Comparison of ENCODE assay signal across 1 cellular context in genomic region chr17:45135192-45135977, GRCh38.
TF ChIP-seq lines count a peak whose summit lies in the region.

Gene ACBD4 (plus strand): TSS chr17:45135687. CDS start chr17:45136145, 458 bp downstream.

TF ChIP-seq in HepG2, 621 proteins besides CTCF, POLR2A, EP300 and RAD21 (continued from another document and continues in another):
- TF ChIP-seq, protein P1, sequence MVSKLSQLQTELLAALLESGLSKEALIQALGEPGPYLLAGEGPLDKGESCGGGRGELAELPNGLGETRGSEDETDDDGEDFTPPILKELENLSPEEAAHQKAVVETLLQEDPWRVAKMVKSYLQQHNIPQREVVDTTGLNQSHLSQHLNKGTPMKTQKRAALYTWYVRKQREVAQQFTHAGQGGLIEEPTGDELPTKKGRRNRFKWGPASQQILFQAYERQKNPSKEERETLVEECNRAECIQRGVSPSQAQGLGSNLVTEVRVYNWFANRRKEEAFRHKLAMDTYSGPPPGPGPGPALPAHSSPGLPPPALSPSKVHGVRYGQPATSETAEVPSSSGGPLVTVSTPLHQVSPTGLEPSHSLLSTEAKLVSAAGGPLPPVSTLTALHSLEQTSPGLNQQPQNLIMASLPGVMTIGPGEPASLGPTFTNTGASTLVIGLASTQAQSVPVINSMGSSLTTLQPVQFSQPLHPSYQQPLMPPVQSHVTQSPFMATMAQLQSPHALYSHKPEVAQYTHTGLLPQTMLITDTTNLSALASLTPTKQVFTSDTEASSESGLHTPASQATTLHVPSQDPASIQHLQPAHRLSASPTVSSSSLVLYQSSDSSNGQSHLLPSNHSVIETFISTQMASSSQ (IDR thresholded peaks at IDR 0.05; ENCODE audit: low read depth): peak; percentile 37; the same call in 1 of the 2 replicates
- TF ChIP-seq, protein P1 (CRISPR knock-in tag; IDR thresholded peaks at IDR 0.05; ENCODE audit: borderline replicate concordance): peak; percentile 77
- peak; percentile 14; the same call in 1 of the 2 replicates for TF ChIP-seq BHLHE40 (IDR thresholded peaks at IDR 0.05; ENCODE audit: low read length)
- TF ChIP-seq, protein P2, sequence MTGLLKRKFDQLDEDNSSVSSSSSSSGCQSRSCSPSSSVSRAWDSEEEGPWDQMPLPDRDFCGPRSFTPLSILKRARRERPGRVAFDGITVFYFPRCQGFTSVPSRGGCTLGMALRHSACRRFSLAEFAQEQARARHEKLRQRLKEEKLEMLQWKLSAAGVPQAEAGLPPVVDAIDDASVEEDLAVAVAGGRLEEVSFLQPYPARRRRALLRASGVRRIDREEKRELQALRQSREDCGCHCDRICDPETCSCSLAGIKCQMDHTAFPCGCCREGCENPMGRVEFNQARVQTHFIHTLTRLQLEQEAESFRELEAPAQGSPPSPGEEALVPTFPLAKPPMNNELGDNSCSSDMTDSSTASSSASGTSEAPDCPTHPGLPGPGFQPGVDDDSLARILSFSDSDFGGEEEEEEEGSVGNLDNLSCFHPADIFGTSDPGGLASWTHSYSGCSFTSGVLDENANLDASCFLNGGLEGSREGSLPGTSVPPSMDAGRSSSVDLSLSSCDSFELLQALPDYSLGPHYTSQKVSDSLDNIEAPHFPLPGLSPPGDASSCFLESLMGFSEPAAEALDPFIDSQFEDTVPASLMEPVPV (CRISPR knock-in tag; IDR thresholded peaks at IDR 0.05): no peak; the same call in 1 of the 2 replicates
- no peak for TF ChIP-seq SYNCRIP (IDR thresholded peaks at IDR 0.05; ENCODE audit: insufficient read depth, low read depth, low read length)
- TF ChIP-seq ZNF572 (CRISPR knock-in tag; IDR thresholded peaks at IDR 0.05): peak; percentile 19; the same call in 1 of the 2 replicates
- no peak for TF ChIP-seq SETDB1 (CRISPR knock-in tag; IDR thresholded peaks at IDR 0.05; ENCODE audit: borderline replicate concordance)
- peak; percentile 93 for TF ChIP-seq ZFY (CRISPR knock-in tag; IDR thresholded peaks at IDR 0.05)
- TF ChIP-seq ZNF232 (CRISPR knock-in tag; IDR thresholded peaks at IDR 0.05; ENCODE audit: borderline replicate concordance): peak; percentile 75; the same call in 1 of the 2 replicates
- TF ChIP-seq NKX3-1 (CRISPR knock-in tag; IDR thresholded peaks at IDR 0.05): peak; percentile 79; the same call in 1 of the 2 replicates
- TF ChIP-seq, protein P3, sequence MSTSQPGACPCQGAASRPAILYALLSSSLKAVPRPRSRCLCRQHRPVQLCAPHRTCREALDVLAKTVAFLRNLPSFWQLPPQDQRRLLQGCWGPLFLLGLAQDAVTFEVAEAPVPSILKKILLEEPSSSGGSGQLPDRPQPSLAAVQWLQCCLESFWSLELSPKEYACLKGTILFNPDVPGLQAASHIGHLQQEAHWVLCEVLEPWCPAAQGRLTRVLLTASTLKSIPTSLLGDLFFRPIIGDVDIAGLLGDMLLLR (CRISPR knock-in tag; IDR thresholded peaks at IDR 0.05): no peak; the same call in none of the 2 replicates
- TF ChIP-seq, protein P4, sequence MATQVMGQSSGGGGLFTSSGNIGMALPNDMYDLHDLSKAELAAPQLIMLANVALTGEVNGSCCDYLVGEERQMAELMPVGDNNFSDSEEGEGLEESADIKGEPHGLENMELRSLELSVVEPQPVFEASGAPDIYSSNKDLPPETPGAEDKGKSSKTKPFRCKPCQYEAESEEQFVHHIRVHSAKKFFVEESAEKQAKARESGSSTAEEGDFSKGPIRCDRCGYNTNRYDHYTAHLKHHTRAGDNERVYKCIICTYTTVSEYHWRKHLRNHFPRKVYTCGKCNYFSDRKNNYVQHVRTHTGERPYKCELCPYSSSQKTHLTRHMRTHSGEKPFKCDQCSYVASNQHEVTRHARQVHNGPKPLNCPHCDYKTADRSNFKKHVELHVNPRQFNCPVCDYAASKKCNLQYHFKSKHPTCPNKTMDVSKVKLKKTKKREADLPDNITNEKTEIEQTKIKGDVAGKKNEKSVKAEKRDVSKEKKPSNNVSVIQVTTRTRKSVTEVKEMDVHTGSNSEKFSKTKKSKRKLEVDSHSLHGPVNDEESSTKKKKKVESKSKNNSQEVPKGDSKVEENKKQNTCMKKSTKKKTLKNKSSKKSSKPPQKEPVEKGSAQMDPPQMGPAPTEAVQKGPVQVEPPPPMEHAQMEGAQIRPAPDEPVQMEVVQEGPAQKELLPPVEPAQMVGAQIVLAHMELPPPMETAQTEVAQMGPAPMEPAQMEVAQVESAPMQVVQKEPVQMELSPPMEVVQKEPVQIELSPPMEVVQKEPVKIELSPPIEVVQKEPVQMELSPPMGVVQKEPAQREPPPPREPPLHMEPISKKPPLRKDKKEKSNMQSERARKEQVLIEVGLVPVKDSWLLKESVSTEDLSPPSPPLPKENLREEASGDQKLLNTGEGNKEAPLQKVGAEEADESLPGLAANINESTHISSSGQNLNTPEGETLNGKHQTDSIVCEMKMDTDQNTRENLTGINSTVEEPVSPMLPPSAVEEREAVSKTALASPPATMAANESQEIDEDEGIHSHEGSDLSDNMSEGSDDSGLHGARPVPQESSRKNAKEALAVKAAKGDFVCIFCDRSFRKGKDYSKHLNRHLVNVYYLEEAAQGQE (IDR thresholded peaks at IDR 0.05; ENCODE audit: borderline replicate concordance in 1 of 2, low read depth in 1 of 2, low read length in 2 of 2): no peak
- peak; percentile 84; the same call in 1 of the 2 replicates for TF ChIP-seq NR1H2 (CRISPR knock-in tag; IDR thresholded peaks at IDR 0.05; ENCODE audit: borderline replicate concordance, low read depth)
- no peak for TF ChIP-seq ZKSCAN5 (CRISPR knock-in tag; IDR thresholded peaks at IDR 0.05)
- TF ChIP-seq RNF2 (conservative IDR thresholded peaks at IDR 0.05; ENCODE audit: low read depth): peak; percentile 82
- peak; percentile 93 for TF ChIP-seq KAT8 (CRISPR knock-in tag; IDR thresholded peaks at IDR 0.05)
- no peak for TF ChIP-seq ZNF292 (CRISPR knock-in tag; IDR thresholded peaks at IDR 0.05; ENCODE audit: borderline replicate concordance, low read depth)
- peak; percentile 45; the same call in 1 of the 2 replicates for TF ChIP-seq FOXJ3 (CRISPR knock-in tag; IDR thresholded peaks at IDR 0.05; ENCODE audit: borderline replicate concordance)
- peak; percentile 34 for TF ChIP-seq HNRNPLL (IDR thresholded peaks at IDR 0.05; ENCODE audit: low read depth, low read length, poor library complexity, severe bottlenecking)
- no peak for TF ChIP-seq ZFP36 (IDR thresholded peaks at IDR 0.05; ENCODE audit: borderline replicate concordance, low read depth, low read length, partially characterized antibody)
- TF ChIP-seq SAFB2 (CRISPR knock-in tag; IDR thresholded peaks at IDR 0.05; ENCODE audit: borderline replicate concordance, low read depth): peak; percentile 79
- no peak for TF ChIP-seq IRF1 (CRISPR knock-in tag; IDR thresholded peaks at IDR 0.05; ENCODE audit: low read depth)
- peak; percentile 79 for TF ChIP-seq HDAC2 (CRISPR knock-in tag; IDR thresholded peaks at IDR 0.05)
- no peak for TF ChIP-seq ATF7 (IDR thresholded peaks at IDR 0.05)
- TF ChIP-seq ATF7 (CRISPR knock-in tag; IDR thresholded peaks at IDR 0.05): no peak
- peak; percentile 79 for TF ChIP-seq GABPB1 (CRISPR knock-in tag; IDR thresholded peaks at IDR 0.05)
- TF ChIP-seq ZNF329 (CRISPR knock-in tag; IDR thresholded peaks at IDR 0.05; ENCODE audit: low read depth): no peak
- TF ChIP-seq PAWR (CRISPR knock-in tag; IDR thresholded peaks at IDR 0.05; ENCODE audit: borderline replicate concordance): peak; percentile 60; the same call in 1 of the 2 replicates
- TF ChIP-seq ZNF660 (CRISPR knock-in tag; IDR thresholded peaks at IDR 0.05; ENCODE audit: borderline replicate concordance, low read depth): no peak
- peak; percentile 78 for TF ChIP-seq ZNF788 (CRISPR knock-in tag; IDR thresholded peaks at IDR 0.05; ENCODE audit: borderline replicate concordance)
- TF ChIP-seq SATB2 (CRISPR knock-in tag; IDR thresholded peaks at IDR 0.05): no peak
- TF ChIP-seq MXD4 (CRISPR knock-in tag; IDR thresholded peaks at IDR 0.05): peak; percentile 87
- 0 out of 2 replicates have a peak, but pooled peaks have one; percentile 68 for TF ChIP-seq ISX (CRISPR knock-in tag; conservative IDR thresholded peaks at IDR 0.05)
- peak; percentile 68; the same call in 1 of the 2 replicates for TF ChIP-seq ELF4 (CRISPR knock-in tag; IDR thresholded peaks at IDR 0.05; ENCODE audit: borderline replicate concordance)
- no peak for TF ChIP-seq REL (CRISPR knock-in tag; conservative IDR thresholded peaks at IDR 0.05)
- TF ChIP-seq ESRRA (CRISPR knock-in tag; IDR thresholded peaks at IDR 0.05; ENCODE audit: low read depth): 0 out of 2 replicates have a peak, but pooled peaks have one; percentile 21
- peak; percentile 96 for TF ChIP-seq ZFP82 (CRISPR knock-in tag; IDR thresholded peaks at IDR 0.05; ENCODE audit: borderline replicate concordance)
- TF ChIP-seq RFX3 (CRISPR knock-in tag; IDR thresholded peaks at IDR 0.05): no peak
- peak; percentile 80 for TF ChIP-seq ZNF274 (CRISPR knock-in tag; IDR thresholded peaks at IDR 0.05)
- TF ChIP-seq HIVEP1 (CRISPR knock-in tag; IDR thresholded peaks at IDR 0.05): peak; percentile 48
- peak; percentile 98 for TF ChIP-seq KAT7 (CRISPR knock-in tag; IDR thresholded peaks at IDR 0.05; ENCODE audit: borderline replicate concordance)
- peak; percentile 68; the same call in 1 of the 2 replicates for TF ChIP-seq SMARCC2 (IDR thresholded peaks at IDR 0.05)
- TF ChIP-seq SSRP1 (CRISPR knock-in tag; IDR thresholded peaks at IDR 0.05): peak; percentile 86; the same call in 1 of the 2 replicates
- no peak for TF ChIP-seq ZFP37 (CRISPR knock-in tag; IDR thresholded peaks at IDR 0.05; ENCODE audit: borderline replicate concordance)
- peak; percentile 99 for TF ChIP-seq XRCC5 (optimal IDR thresholded peaks at IDR 0.05; ENCODE audit: low read length)
- TF ChIP-seq, protein P5, sequence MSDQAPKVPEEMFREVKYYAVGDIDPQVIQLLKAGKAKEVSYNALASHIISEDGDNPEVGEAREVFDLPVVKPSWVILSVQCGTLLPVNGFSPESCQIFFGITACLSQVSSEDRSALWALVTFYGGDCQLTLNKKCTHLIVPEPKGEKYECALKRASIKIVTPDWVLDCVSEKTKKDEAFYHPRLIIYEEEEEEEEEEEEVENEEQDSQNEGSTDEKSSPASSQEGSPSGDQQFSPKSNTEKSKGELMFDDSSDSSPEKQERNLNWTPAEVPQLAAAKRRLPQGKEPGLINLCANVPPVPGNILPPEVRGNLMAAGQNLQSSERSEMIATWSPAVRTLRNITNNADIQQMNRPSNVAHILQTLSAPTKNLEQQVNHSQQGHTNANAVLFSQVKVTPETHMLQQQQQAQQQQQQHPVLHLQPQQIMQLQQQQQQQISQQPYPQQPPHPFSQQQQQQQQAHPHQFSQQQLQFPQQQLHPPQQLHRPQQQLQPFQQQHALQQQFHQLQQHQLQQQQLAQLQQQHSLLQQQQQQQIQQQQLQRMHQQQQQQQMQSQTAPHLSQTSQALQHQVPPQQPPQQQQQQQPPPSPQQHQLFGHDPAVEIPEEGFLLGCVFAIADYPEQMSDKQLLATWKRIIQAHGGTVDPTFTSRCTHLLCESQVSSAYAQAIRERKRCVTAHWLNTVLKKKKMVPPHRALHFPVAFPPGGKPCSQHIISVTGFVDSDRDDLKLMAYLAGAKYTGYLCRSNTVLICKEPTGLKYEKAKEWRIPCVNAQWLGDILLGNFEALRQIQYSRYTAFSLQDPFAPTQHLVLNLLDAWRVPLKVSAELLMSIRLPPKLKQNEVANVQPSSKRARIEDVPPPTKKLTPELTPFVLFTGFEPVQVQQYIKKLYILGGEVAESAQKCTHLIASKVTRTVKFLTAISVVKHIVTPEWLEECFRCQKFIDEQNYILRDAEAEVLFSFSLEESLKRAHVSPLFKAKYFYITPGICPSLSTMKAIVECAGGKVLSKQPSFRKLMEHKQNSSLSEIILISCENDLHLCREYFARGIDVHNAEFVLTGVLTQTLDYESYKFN (CRISPR knock-in tag; conservative IDR thresholded peaks at IDR 0.05): peak; percentile 60; the same call in 1 of the 2 replicates
- 0 out of 2 replicates have a peak, but pooled peaks have one; percentile 48 for TF ChIP-seq ZNF746 (CRISPR knock-in tag; IDR thresholded peaks at IDR 0.05)
- peak; percentile 85 for TF ChIP-seq SAP130 (CRISPR knock-in tag; IDR thresholded peaks at IDR 0.05; ENCODE audit: low read depth)
- TF ChIP-seq EHMT2 (IDR thresholded peaks at IDR 0.05; ENCODE audit: borderline replicate concordance, low read depth, low read length): no peak
- 0 out of 2 replicates have a peak, but pooled peaks have one; percentile 65 for TF ChIP-seq TOE1 (CRISPR knock-in tag; IDR thresholded peaks at IDR 0.05)
- no peak for TF ChIP-seq ZNF180 (CRISPR knock-in tag; IDR thresholded peaks at IDR 0.05; ENCODE audit: borderline replicate concordance, low read depth)
- peak; percentile 88 for TF ChIP-seq CREB1 (IDR thresholded peaks at IDR 0.05)
- peak; percentile 95 for TF ChIP-seq CREB1 (CRISPR knock-in tag; IDR thresholded peaks at IDR 0.05)
- peak; percentile 92; the same call in 1 of the 2 replicates for TF ChIP-seq SRY (CRISPR knock-in tag; IDR thresholded peaks at IDR 0.05)
- peak; percentile 93 for TF ChIP-seq KDM5B (CRISPR knock-in tag; IDR thresholded peaks at IDR 0.05; ENCODE audit: borderline replicate concordance)
- no peak for TF ChIP-seq THYN1 (CRISPR knock-in tag; IDR thresholded peaks at IDR 0.05; ENCODE audit: borderline replicate concordance, low read depth)
- no peak for TF ChIP-seq HNRNPH1 (optimal IDR thresholded peaks at IDR 0.05; ENCODE audit: low read depth, low read length)
- no peak for TF ChIP-seq RBAK (CRISPR knock-in tag; IDR thresholded peaks at IDR 0.05)
- no peak for TF ChIP-seq PAF1 (CRISPR knock-in tag; IDR thresholded peaks at IDR 0.05)
- TF ChIP-seq TFAP4 (IDR thresholded peaks at IDR 0.05; ENCODE audit: borderline replicate concordance, low read depth): peak; percentile 55; the same call in 1 of the 2 replicates
